In the genomic region with DNA sequence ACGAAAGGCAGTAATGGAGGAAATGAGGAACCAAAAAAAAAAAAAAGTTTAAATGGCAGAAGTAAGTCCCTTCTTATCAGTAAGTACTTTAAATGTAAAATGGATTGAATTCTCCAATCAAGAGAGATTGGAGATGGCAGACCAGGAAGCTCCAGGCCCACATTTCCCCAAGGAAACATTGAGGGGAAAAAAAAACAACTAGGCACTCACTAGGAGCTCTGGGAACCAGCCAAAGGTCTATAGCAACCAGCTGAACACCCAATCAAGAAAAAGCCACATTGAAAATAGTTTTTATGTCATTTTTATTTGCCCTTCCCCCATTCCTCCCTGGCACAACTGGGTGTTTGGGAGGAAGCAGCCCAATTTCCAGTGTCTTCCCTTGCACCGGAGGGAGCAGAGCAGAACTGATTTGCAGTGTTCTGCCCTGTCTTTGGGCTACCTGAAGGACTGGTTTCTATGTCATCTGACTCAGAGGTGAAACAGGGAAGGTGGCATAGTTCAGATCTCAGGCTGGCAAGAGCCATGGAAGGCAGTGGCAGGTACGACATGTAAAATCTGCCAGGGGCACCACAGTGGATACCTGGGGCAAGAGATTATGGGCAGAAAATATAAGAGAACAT, we compare ENCODE assay signal across 10 cellular contexts.
DNase-seq lines count a peak whose midpoint lies in the region; ATAC-seq and TF ChIP-seq lines count a peak whose summit lies in the region.
"Had no signal": no experiment of that assay in that cellular context is flagged by ENCODE, and none has a peak within 500 bp of the region (broad histone marks: within the 10 kb centered on the region; RNA-seq: fewer than 3 reads in every experiment).

No MANE protein-coding gene starts in this region.

- H3K4me1 Mint-ChIP-seq in activated T-cell treated with anti-CD3 and anti-CD28 coated beads, Interleukin-2, amount 50 U/mL, for 72 hours (ENCODE audit: low read depth), result peaks cover 1% of the 10 kb centered on the region
- peaks cover 0 to 23% (median 9%) of the 10 kb centered on the region in 7 donors for H3K4me1 Mint-ChIP-seq in naive thymus-derived CD4-positive, alpha-beta T cell
- H3K4me1 Mint-ChIP-seq in natural killer cell, result peaks cover 0 to 4% of the 10 kb centered on the region in 2 donors

- CTCF ChIA-PET in naive thymus-derived CD4-positive, alpha-beta T cell (lab: Charles Lee), result no interaction called here

- H3K9me3 Mint-ChIP-seq in activated T-cell treated with anti-CD3 and anti-CD28 coated beads, Interleukin-2, amount 50 U/mL, for 72 hours, result no peaks in the 10 kb centered on the region
- H3K9me3 Mint-ChIP-seq in naive thymus-derived CD4-positive, alpha-beta T cell, result no peaks in the 10 kb centered on the region
- H3K9me3 Mint-ChIP-seq in natural killer cell, result no peaks in the 10 kb centered on the region
- H3K9me3 Mint-ChIP-seq: activated naive CD4-positive, alpha-beta T cell treated with anti-CD3 and anti-CD28 coated beads, Interleukin-2, amount 50 U/mL, for 24 hours had no signal

- no peak for ATAC-seq in activated T-cell treated with anti-CD3 and anti-CD28 coated beads, Interleukin-2, amount 50 U/mL, for 72 hours (replicated peaks in 1 of 2)
- ATAC-seq in body of pancreas (peak; percentile 12), left colon (peak; percentile 56), natural killer cell (no peak)
- no peak for ATAC-seq in naive thymus-derived CD4-positive, alpha-beta T cell

- DNase-seq in activated T-cell treated with anti-CD3 and anti-CD28 coated beads, Interleukin-2, amount 50 U/mL, for 72 hours, result no peak
- DNase-seq in activated T-cell treated with anti-CD3 and anti-CD28 coated beads for 4 hours (no peak), body of pancreas (peak in 1 of 4 donors; percentile 6), left colon (no peak), tibial artery (peak in 1 of 2 donors; percentile 51), tibial nerve (ENCODE audit: low spot score in 2 of 2) (no peak), natural killer cell (no peak)
- no peak for DNase-seq in naive thymus-derived CD4-positive, alpha-beta T cell
- DNase-seq: EL had no signal

- intact Hi-C loops in body of pancreas (cut with DNase I) (no loop called here), left colon (cut with DNase I, micrococcal nuclease) (no loop called here), tibial artery (cut with DNase I; ENCODE audit: low total_unique reads) (no loop called here), natural killer cell (cut with micrococcal nuclease) (no loop called here)
- intact Hi-C loops in naive thymus-derived CD4-positive, alpha-beta T cell (cut with micrococcal nuclease), result no loop called here

- 75 to 83% methylated on average over 3 of the region's 3 CpGs for WGBS in body of pancreas, 2 donors
- WGBS in tibial nerve, 2 donors, result 61 to 79% methylated on average over 3 of the region's 3 CpGs

- TF ChIP-seq POLR2A in body of pancreas (IDR thresholded peaks at IDR 0.05) (no peak), tibial nerve (IDR thresholded peaks at IDR 0.05) (no peak)

- POLR2A ChIA-PET in naive thymus-derived CD4-positive, alpha-beta T cell (lab: Charles Lee), result no interaction called here

- H3K9me3 ChIP-seq in body of pancreas (no peaks in the 10 kb centered on the region), tibial artery (no peaks in the 10 kb centered on the region), tibial nerve (no peaks in the 10 kb centered on the region)
- no peaks in the 10 kb centered on the region for H3K9me3 ChIP-seq in naive thymus-derived CD4-positive, alpha-beta T cell (ENCODE audit: control insufficient read depth in 2 of 3, low read length in 3 of 3)

- no peaks in the 10 kb centered on the region for H3K27me3 Mint-ChIP-seq in activated T-cell treated with anti-CD3 and anti-CD28 coated beads, Interleukin-2, amount 50 U/mL, for 72 hours (ENCODE audit: low read depth)
- no peaks in the 10 kb centered on the region for H3K27me3 Mint-ChIP-seq in naive thymus-derived CD4-positive, alpha-beta T cell
- H3K27me3 Mint-ChIP-seq in natural killer cell (ENCODE audit: low read depth in 2 of 2), result no peaks in the 10 kb centered on the region
- H3K27me3 Mint-ChIP-seq: activated naive CD4-positive, alpha-beta T cell treated with anti-CD3 and anti-CD28 coated beads, Interleukin-2, amount 50 U/mL, for 24 hours had no signal

- peaks cover 4% of the 10 kb centered on the region for H3K4me1 ChIP-seq in body of pancreas
- peaks cover 0 to 74% (median 18%) of the 10 kb centered on the region in 4 donors for H3K4me1 ChIP-seq in tibial artery
- no peaks in the 10 kb centered on the region for H3K4me1 ChIP-seq in naive thymus-derived CD4-positive, alpha-beta T cell (ENCODE audit: control insufficient read depth in 2 of 2, insufficient read depth in 2 of 2, low read length in 2 of 2)
- H3K4me1 ChIP-seq in tibial nerve, result peaks cover 0 to 33% (median 0%) of the 10 kb centered on the region in 4 donors

- peak overlapping the region; percentile 8 for H3K27ac Mint-ChIP-seq in activated T-cell treated with anti-CD3 and anti-CD28 coated beads, Interleukin-2, amount 50 U/mL, for 72 hours
- H3K27ac Mint-ChIP-seq in naive thymus-derived CD4-positive, alpha-beta T cell, result peak overlapping the region in 4 of 9 donors; percentile 8 to 78 (median 56)
- H3K27ac Mint-ChIP-seq in natural killer cell, result peak overlapping the region in 1 of 2 donors; percentile 1

- H3K27ac ChIP-seq in body of pancreas (peak overlapping the region in 1 of 4 donors; percentile 29), tibial artery (peak overlapping the region; percentile 52 to 92), tibial nerve (peak overlapping the region in 2 of 4 donors; percentile 0 to 44)
- no peak overlapping the region for H3K27ac ChIP-seq in naive thymus-derived CD4-positive, alpha-beta T cell (ENCODE audit: low read depth, low read length)

- H3K4me3 Mint-ChIP-seq in activated T-cell treated with anti-CD3 and anti-CD28 coated beads, Interleukin-2, amount 50 U/mL, for 72 hours, result no peak overlapping the region
- no peak overlapping the region for H3K4me3 Mint-ChIP-seq in naive thymus-derived CD4-positive, alpha-beta T cell
- H3K4me3 Mint-ChIP-seq in natural killer cell, result no peak overlapping the region
- H3K4me3 Mint-ChIP-seq: activated naive CD4-positive, alpha-beta T cell treated with anti-CD3 and anti-CD28 coated beads, Interleukin-2, amount 50 U/mL, for 24 hours had no signal

- TF ChIP-seq CTCF in body of pancreas (IDR thresholded peaks at IDR 0.05) (no peak), tibial artery (IDR thresholded peaks at IDR 0.05) (no peak), tibial nerve (IDR thresholded peaks at IDR 0.05) (no peak), natural killer cell (IDR thresholded peaks at IDR 0.05) (no peak)

- no peaks in the 10 kb centered on the region for H3K27me3 ChIP-seq in body of pancreas
- no peaks in the 10 kb centered on the region for H3K27me3 ChIP-seq in tibial artery
- H3K27me3 ChIP-seq in naive thymus-derived CD4-positive, alpha-beta T cell (ENCODE audit: control insufficient read depth in 2 of 2, insufficient read depth in 2 of 2, low read length in 2 of 2), result no peaks in the 10 kb centered on the region
- H3K27me3 ChIP-seq in tibial nerve, result no peaks in the 10 kb centered on the region

- TF ChIP-seq EP300 in tibial nerve (IDR thresholded peaks at IDR 0.05), result no peak

- H3K36me3 ChIP-seq in body of pancreas (replicated peaks in 1 of 2; ENCODE audit: insufficient read depth in 1 of 2, low read depth in 2 of 2) (no peaks in the 10 kb centered on the region), tibial artery (peaks cover under 1 to 12% (median 11%) of the 10 kb centered on the region in 3 donors), tibial nerve (peaks cover 0 to 15% (median 0%) of the 10 kb centered on the region in 3 donors)
- peaks cover 0 to 23% (median 11%) of the 10 kb centered on the region in 3 experiments for H3K36me3 ChIP-seq in naive thymus-derived CD4-positive, alpha-beta T cell (ENCODE audit: control insufficient read depth in 2 of 3, insufficient read depth in 3 of 3, low read length in 3 of 3)

- H3K36me3 Mint-ChIP-seq in activated T-cell treated with anti-CD3 and anti-CD28 coated beads, Interleukin-2, amount 50 U/mL, for 72 hours (ENCODE audit: insufficient read depth in 2 of 2), result peaks cover 1 to 13% of the 10 kb centered on the region in 2 donors
- peaks cover 0 to 37% (median 22%) of the 10 kb centered on the region in 5 donors for H3K36me3 Mint-ChIP-seq in naive thymus-derived CD4-positive, alpha-beta T cell
- H3K36me3 Mint-ChIP-seq in natural killer cell, result no peaks in the 10 kb centered on the region

- H3K4me3 ChIP-seq in body of pancreas (no peak overlapping the region), tibial artery (no peak overlapping the region), tibial nerve (no peak overlapping the region)
- no peak overlapping the region for H3K4me3 ChIP-seq in naive thymus-derived CD4-positive, alpha-beta T cell (ENCODE audit: low read length)

Comparison
In these comparisons a context has a peak if more than half of its experiments do, and no peak if none do; other contexts are left out.
1. ATAC-seq: peak in body of pancreas (single experiment) and left colon (single experiment); none in activated T-cell treated with anti-CD3 and anti-CD28 coated beads, Interleukin-2, amount 50 U/mL, for 72 hours (0 of 2), naive thymus-derived CD4-positive, alpha-beta T cell (single experiment) and natural killer cell (0 of 3).